In genomic region chr1:62062087-62062486, GRCh38 we compare ENCODE assay signal across 20 cellular contexts.
DNase-seq lines count a peak whose midpoint lies in the region; ATAC-seq and TF ChIP-seq lines count a peak whose summit lies in the region.
"Had no signal": no experiment of that assay in that cellular context is flagged by ENCODE, and none has a peak within 500 bp of the region (broad histone marks: within the 10 kb centered on the region; RNA-seq: fewer than 3 reads in every experiment).

No MANE protein-coding gene starts in this region.

- ATAC-seq in right cardiac atrium (no peak), psoas muscle (peak in 3 of 4 donors; percentile 15 to 43 (median 27)), foreskin keratinocyte (no peak)
- ATAC-seq: A549 had no signal

- WGBS in right cardiac atrium = 95% methylated on average over 1 of the region's 1 CpG
- WGBS in psoas muscle, 3 donors = 66 to 69% (median 69%) methylated on average over 1 of the region's 1 CpG

- no peak overlapping the region for H3K4me3 ChIP-seq in left ventricle myocardium inferior
- H3K4me3 ChIP-seq in right cardiac atrium (ENCODE audit: low read length) = no peak overlapping the region
- no peak overlapping the region for H3K4me3 ChIP-seq in SK-N-MC
- H3K4me3 ChIP-seq in psoas muscle = no peak overlapping the region
- H3K4me3 ChIP-seq: A549, BLaER1 had no signal

- peaks cover 53% of the 10 kb centered on the region for H3K4me1 ChIP-seq in left ventricle myocardium inferior
- peaks cover 2% of the 10 kb centered on the region for H3K4me1 ChIP-seq in right cardiac atrium (ENCODE audit: control insufficient read depth, insufficient read depth, low read length)
- peaks cover 12% of the 10 kb centered on the region for H3K4me1 ChIP-seq in psoas muscle
- H3K4me1 ChIP-seq in foreskin keratinocyte = no peaks in the 10 kb centered on the region
- H3K4me1 ChIP-seq: A549, BE2C had no signal

- H3K36me3 ChIP-seq in left ventricle myocardium inferior (no peaks in the 10 kb centered on the region), SK-N-MC (ENCODE audit: insufficient read depth, low read length) (no peaks in the 10 kb centered on the region), psoas muscle (ENCODE audit: insufficient read depth in 1 of 2, low read depth in 1 of 2) (no peaks in the 10 kb centered on the region)
- H3K36me3 ChIP-seq: BE2C had no signal

- H3K27me3 ChIP-seq in left ventricle myocardium inferior (ENCODE audit: low read depth) (no peaks in the 10 kb centered on the region), right cardiac atrium (ENCODE audit: control insufficient read depth, insufficient read depth) (no peaks in the 10 kb centered on the region), psoas muscle (ENCODE audit: insufficient read depth in 3 of 3, low read length in 2 of 3) (no peaks in the 10 kb centered on the region), foreskin keratinocyte (no peaks in the 10 kb centered on the region)
- H3K27me3 ChIP-seq: BE2C, BLaER1 had no signal

- H3K27ac ChIP-seq in left ventricle myocardium inferior (replicated peaks) (peak overlapping the region; percentile 1), right cardiac atrium (ENCODE audit: low read length) (no peak overlapping the region), SK-N-MC (peak overlapping the region; percentile 16; the same call in 1 of the 2 replicates), psoas muscle (peak overlapping the region; percentile 1), foreskin keratinocyte (no peak overlapping the region)
- H3K27ac ChIP-seq: 22Rv1, A549, BLaER1 had no signal

- no peak for TF ChIP-seq CTCF in left ventricle myocardium inferior (IDR thresholded peaks at IDR 0.05; ENCODE audit: borderline replicate concordance)
- TF ChIP-seq CTCF in psoas muscle (IDR thresholded peaks at IDR 0.05) = no peak
- no peak for TF ChIP-seq CTCF in foreskin keratinocyte (conservative IDR thresholded peaks at IDR 0.05)

- H3K9me3 ChIP-seq in left ventricle myocardium inferior (replicated peaks) (peaks cover 6% of the 10 kb centered on the region), right cardiac atrium (ENCODE audit: control insufficient read depth, low read length) (no peaks in the 10 kb centered on the region), SK-N-MC (ENCODE audit: low read depth, low read length) (peaks cover 4% of the 10 kb centered on the region; the same call in 1 of the 2 replicates), psoas muscle (no peaks in the 10 kb centered on the region)
- H3K9me3 ChIP-seq: BE2C had no signal

- POLR2A ChIA-PET in HEK293T (lab: Yijun Ruan, JAX) = no interaction called here

- CTCF ChIA-PET in HEK293T (lab: Yijun Ruan, JAX) = no interaction called here

- DNase-seq in left ventricle myocardium inferior = no peak
- no peak for DNase-seq in right cardiac atrium
- no peak for DNase-seq in HEK293T (ENCODE audit: extremely low spot score)
- DNase-seq in SK-N-MC (ENCODE audit: low read depth, low spot score) = peak; percentile 60
- DNase-seq in psoas muscle = no peak
- DNase-seq in foreskin keratinocyte = no peak
- no peak for DNase-seq in middle frontal gyrus (ENCODE audit: extremely low spot score, low spot score)
- DNase-seq in SHP77 (lab: John Stamatoyannopoulos, UW) = no peak
- DNase-seq: ACHN; BE2C; C1 segment of cervical spinal cord; CD4-positive, alpha-beta memory T cell; CD4-positive, CD25-positive, alpha-beta regulatory T cell; CD8-positive, alpha-beta memory T cell; COR-L47; DMS79 treated with DMSO at 0.1 percent for 48 hours; GF-D8 had no signal

- intact Hi-C loops in left ventricle myocardium inferior (cut with micrococcal nuclease) = loop anchor here (10.0 kb wide), 1 partner anchor 107 kb away; no protein-coding TSS in a partner anchor
- intact Hi-C loops in right cardiac atrium (cut with DNase I) = no loop called here
- intact Hi-C loops in psoas muscle (cut with DNase I) = loop anchor here in 1 of 2 donors (10.0 kb wide), 1 partner anchor 147 kb away; no protein-coding TSS in a partner anchor

- no peak overlapping the region for H3K9ac ChIP-seq in SK-N-MC (ENCODE audit: insufficient read length)
- H3K9ac ChIP-seq: BLaER1 had no signal

TF ChIP-seq in HEK293T, 16 proteins besides CTCF, POLR2A, EP300 and RAD21:
- TF ChIP-seq BHLHE40 (IDR thresholded peaks at IDR 0.05; ENCODE audit: borderline replicate concordance) (no peak), ZNF384 (IDR thresholded peaks at IDR 0.05) (peak; percentile 74)

Comparison
In these comparisons a context has a peak if more than half of its experiments do, and no peak if none do; other contexts are left out.
1. H3K27ac ChIP-seq: peak in left ventricle myocardium inferior (single experiment), SK-N-MC (single experiment) and psoas muscle (single experiment); none in right cardiac atrium (single experiment) and foreskin keratinocyte (single experiment).
2. ATAC-seq: peak in psoas muscle (3 of 4); none in right cardiac atrium (0 of 2) and foreskin keratinocyte (single experiment).